ENCODE assay signal across 8 cellular contexts in the genomic region with DNA sequence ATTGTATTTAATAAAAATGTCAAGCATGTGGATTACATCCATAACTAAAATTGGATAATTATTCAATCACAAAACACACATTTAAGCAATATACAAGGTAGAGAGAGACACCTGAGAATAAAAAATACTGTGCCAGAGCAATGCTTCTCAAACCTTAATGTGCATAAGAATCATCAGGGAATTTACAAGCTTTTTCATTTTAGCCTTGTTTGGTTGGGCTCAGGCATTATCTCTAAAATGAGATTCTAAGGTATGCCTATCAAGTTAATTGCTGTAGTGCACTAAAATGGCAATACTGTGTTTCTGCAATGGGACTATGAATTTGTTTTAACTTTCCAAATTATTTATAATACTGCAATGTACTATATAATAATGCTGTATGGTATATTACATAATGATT. TPM values are rescaled to one million over a fixed set of nuclear protein-coding genes. Genes with fewer than 3 reads are reported as not detected.
A peak's percentile ranks its signal among the peaks of the same experiment; 100 is the strongest.
DNase-seq lines count a peak whose midpoint lies in the region; ATAC-seq, FAIRE-seq and TF ChIP-seq lines count a peak whose summit lies in the region.

No MANE protein-coding gene starts in this region.

- H3K4me3 ChIP-seq in A549, result peak overlapping the region; percentile 85
- peak overlapping the region; percentile 72 for H3K4me3 ChIP-seq in HUES48 (ENCODE audit: low read depth, low read length)
- H3K4me3 ChIP-seq in bronchial epithelial cell (ENCODE audit: low read depth, low read length), result peak overlapping the region; percentile 90
- H3K4me3 ChIP-seq in mucosa of rectum (ENCODE audit: low read length in 2 of 2), result peak overlapping the region; percentile 71 to 80

- peaks cover 12% of the 10 kb centered on the region for H3K36me3 ChIP-seq in HUES48 (ENCODE audit: control insufficient read depth, insufficient read depth, low read length)
- H3K36me3 ChIP-seq in bronchial epithelial cell (ENCODE audit: control insufficient read depth, insufficient read depth, low read length), result no peaks in the 10 kb centered on the region
- no peaks in the 10 kb centered on the region for H3K36me3 ChIP-seq in mucosa of rectum (ENCODE audit: control insufficient read depth in 2 of 2, insufficient read depth in 2 of 2, low read length in 2 of 2)

- H3K27me3 ChIP-seq in HUES48 (ENCODE audit: control insufficient read depth, insufficient read depth, low read length) (no peaks in the 10 kb centered on the region), bronchial epithelial cell (ENCODE audit: control insufficient read depth, insufficient read depth, low read length) (no peaks in the 10 kb centered on the region), mucosa of rectum (ENCODE audit: control insufficient read depth in 2 of 2, insufficient read depth in 2 of 2, low read length in 2 of 2) (no peaks in the 10 kb centered on the region)

- no peak for TF ChIP-seq POLR2A in A549 (IDR thresholded peaks at IDR 0.05; ENCODE audit: low read length)

- TF ChIP-seq RAD21 in A549 (conservative IDR thresholded peaks at IDR 0.05 in 1 of 2, IDR thresholded peaks at IDR 0.05 in 1 of 2), result no peak

- peak overlapping the region; percentile 89 for H3K4me2 ChIP-seq in A549

- POLR2A ChIA-PET in A549 (lab: Yijun Ruan, JAX), result interaction anchor here (1.1 to 2.2 kb wide), 10 partner anchors 14 to 350 kb away, joined by 4 to 29 read pairs (median 6); a partner anchor contains a TSS

- no peak for TF ChIP-seq EP300 in A549 (IDR thresholded peaks at IDR 0.05)

- FAIRE-seq in A549 (lab: Jason Lieb, UNC), result no peak
- no peak for FAIRE-seq in bronchial epithelial cell (lab: Jason Lieb, UNC)

- H3K9ac ChIP-seq in HUES48 (ENCODE audit: low read depth, low read length) (peak overlapping the region; percentile 87), mucosa of rectum (ENCODE audit: low read depth in 1 of 2, low read length in 2 of 2) (peak overlapping the region; percentile 66 to 94)

- ATAC-seq in A549 (no peak), GM21786 (IDR thresholded peaks at IDR 0.05; ENCODE audit: unreplicated experiment) (no peak), GM19035 (IDR thresholded peaks at IDR 0.05; ENCODE audit: unreplicated experiment) (no peak)

- no peaks in the 10 kb centered on the region for H3K9me3 ChIP-seq in A549
- no peaks in the 10 kb centered on the region for H3K9me3 ChIP-seq in HUES48 (ENCODE audit: control insufficient read depth, insufficient read depth, low read length)
- no peaks in the 10 kb centered on the region for H3K9me3 ChIP-seq in mucosa of rectum (ENCODE audit: control insufficient read depth in 2 of 2, low read length in 2 of 2)

- H3K4me1 ChIP-seq in A549 (peaks cover 12% of the 10 kb centered on the region; the same call in 2 of the 3 replicates), HUES48 (ENCODE audit: control insufficient read depth, insufficient read depth, low read length) (peaks cover 13% of the 10 kb centered on the region), mucosa of rectum (ENCODE audit: control insufficient read depth in 2 of 2, insufficient read depth in 2 of 2, low read length in 2 of 2) (peaks cover 4 to 9% of the 10 kb centered on the region in 2 donors)

- TF ChIP-seq CTCF in A549 (IDR thresholded peaks at IDR 0.05) (no peak), bronchial epithelial cell (IDR thresholded peaks at IDR 0.05; ENCODE audit: insufficient read depth, low read length, severe bottlenecking) (no peak)

- no peak for DNase-seq in A549 (ENCODE audit: low read depth in 1 of 2, low spot score in 1 of 2)
- DNase-seq in bronchial epithelial cell (ENCODE audit: low read depth), result no peak
- DNase-seq in DMS53 (lab: John Stamatoyannopoulos, UW), result no peak
- no peak for DNase-seq in C1 segment of cervical spinal cord (lab: John Stamatoyannopoulos, UW)

- peak overlapping the region; percentile 92 to 95 for H3K27ac ChIP-seq in A549
- H3K27ac ChIP-seq in HUES48 (ENCODE audit: low read depth, low read length), result peak overlapping the region; percentile 97
- peak overlapping the region; percentile 96 for H3K27ac ChIP-seq in mucosa of rectum (ENCODE audit: low read depth in 2 of 2, low read length in 2 of 2)

- CTCF ChIA-PET in A549 (lab: Yijun Ruan, JAX), result interaction anchor here (0.6 to 3.3 kb wide), 6 partner anchors 9 to 1255 kb away, joined by 3 to 22 read pairs (median 5); no protein-coding TSS in a partner anchor

TF ChIP-seq in A549, 52 proteins besides CTCF, POLR2A, EP300 and RAD21:
- TF ChIP-seq RARB (CRISPR knock-in tag; IDR thresholded peaks at IDR 0.05), result no peak
- TF ChIP-seq ZFP36 (IDR thresholded peaks at IDR 0.05; ENCODE audit: borderline replicate concordance, partially characterized antibody), result no peak
- TF ChIP-seq CHD2 (IDR thresholded peaks at IDR 0.05; ENCODE audit: low read length, partially characterized antibody), result no peak

RNA-seq across cellular contexts. Expression of a gene that starts 1.0 kb away (rescaled TPM):
- polyA plus RNA-seq in A549 (2011; rRNA removed) (108 and 118 TPM in 2 replicates), A549 (2017; fragmentation: RNase III; extraction: RNeasy Plus Mini Kit Qiagen cat#74134 plus additional on column Dnase treatment) (65.5 to 72.6 TPM (median 71.8 TPM) in 3 replicates)
- 21.2 and 26.8 TPM in 2 replicates for polyA plus RNA-seq in A549 (2012; cell fraction: cytosol; rRNA removed)
- 7.6 and 18.8 TPM in 2 replicates for polyA plus RNA-seq in A549 (2012; cell fraction: nucleus; rRNA removed)
- polyA minus RNA-seq in A549 (2011; rRNA and poly(A)+ RNA removed), result 44.9 and 50.3 TPM in 2 replicates
- 71.1 and 80.1 TPM in 2 replicates for total RNA-seq in bronchial epithelial cell

RNA-seq across cellular contexts. Expression of a gene that starts 20.7 kb away (rescaled TPM):
- polyA plus RNA-seq in A549 (2011; rRNA removed), result 429 and 608 TPM in 2 replicates
- polyA plus RNA-seq in A549 (2012; cell fraction: cytosol; rRNA removed), result 270 and 278 TPM in 2 replicates
- 61.1 and 149 TPM in 2 replicates for polyA plus RNA-seq in A549 (2012; cell fraction: nucleus; rRNA removed)
- polyA plus RNA-seq in A549 (2017; fragmentation: RNase III; extraction: RNeasy Plus Mini Kit Qiagen cat#74134 plus additional on column Dnase treatment), result 149 to 188 TPM (median 153 TPM) in 3 replicates
- 254 and 261 TPM in 2 replicates for polyA minus RNA-seq in A549 (2011; rRNA and poly(A)+ RNA removed)
- total RNA-seq in bronchial epithelial cell, result 305 and 333 TPM in 2 replicates

RNA-seq across cellular contexts. Expression of a gene that starts 30.0 kb away (rescaled TPM):
- polyA plus RNA-seq in A549 (2011; rRNA removed) (93.9 and 136 TPM in 2 replicates), A549 (2017; fragmentation: RNase III; extraction: RNeasy Plus Mini Kit Qiagen cat#74134 plus additional on column Dnase treatment) (125 to 145 TPM (median 139 TPM) in 3 replicates)
- polyA plus RNA-seq in A549 (2012; cell fraction: cytosol; rRNA removed), result 117 and 146 TPM in 2 replicates
- 29.5 and 39.3 TPM in 2 replicates for polyA plus RNA-seq in A549 (2012; cell fraction: nucleus; rRNA removed)
- 7.1 and 7.7 TPM in 2 replicates for polyA minus RNA-seq in A549 (2011; rRNA and poly(A)+ RNA removed)
- 31.1 and 52.7 TPM in 2 replicates for total RNA-seq in bronchial epithelial cell
